ENCODE assay signal across 16 cellular contexts in genomic region chr22:38148252-38148651, GRCh38. TPM values are rescaled to one million over a fixed set of nuclear protein-coding genes. Genes with fewer than 3 reads are reported as not detected.
A peak's percentile ranks its signal among the peaks of the same experiment; 100 is the strongest.
DNase-seq lines count a peak whose midpoint lies in the region; ATAC-seq and TF ChIP-seq lines count a peak whose summit lies in the region.
"Had no signal": no experiment of that assay in that cellular context is flagged by ENCODE, and none has a peak within 500 bp of the region (broad histone marks: within the 10 kb centered on the region; RNA-seq: fewer than 3 reads in every experiment).

No MANE protein-coding gene starts in this region.

- no peak overlapping the region for H4K8ac ChIP-seq in mesendoderm (ENCODE audit: low read depth, low read length)

- H3K4me3 ChIP-seq in cardiac fibroblast (replicated peaks in 1 of 2; ENCODE audit: low read depth in 2 of 2, low read length in 2 of 2) (no peak overlapping the region), mesendoderm (ENCODE audit: low read length) (no peak overlapping the region), right atrium auricular region (no peak overlapping the region)
- H3K4me3 ChIP-seq: prostate gland had no signal

- H3K36me3 ChIP-seq in mesendoderm (ENCODE audit: control insufficient read depth, insufficient read depth, low read length) (no peaks in the 10 kb centered on the region), right atrium auricular region (peaks cover 3% of the 10 kb centered on the region)
- H3K36me3 ChIP-seq: prostate gland had no signal

- BruUV-seq in Calu3 (replicated peaks; lab: Mats Ljungman, UMichigan) = no TSS peak

- intact Hi-C loops in Calu3 (cut with micrococcal nuclease; ENCODE audit: unreplicated experiment) = no loop called here

- H3K4me1 ChIP-seq in mesendoderm (ENCODE audit: control insufficient read depth, low read depth, low read length) (no peaks in the 10 kb centered on the region), right atrium auricular region (no peaks in the 10 kb centered on the region)
- H3K4me1 ChIP-seq: prostate gland had no signal

- no peak overlapping the region for H3K18ac ChIP-seq in mesendoderm (ENCODE audit: low read length)

- WGBS in mesendoderm (ENCODE audit: extremely low coverage, insufficient coverage, low lambda C conversion rate) = no CpG with 5 or more reads among the region's 5 CpGs

- ATAC-seq in GM19351 (IDR thresholded peaks at IDR 0.05; ENCODE audit: unreplicated experiment) = no peak
- no peak for ATAC-seq in HG02610 (IDR thresholded peaks at IDR 0.05; ENCODE audit: unreplicated experiment)

- TF ChIP-seq CTCF in Calu3 (IDR thresholded peaks at IDR 0.05; ENCODE audit: unreplicated experiment) (no peak), cardiac fibroblast (IDR thresholded peaks at IDR 0.05; ENCODE audit: low read depth, low read length) (no peak), right atrium auricular region (IDR thresholded peaks at IDR 0.05) (no peak)

- H3K27ac Mint-ChIP-seq in Calu3 (ENCODE audit: unreplicated experiment) = peak overlapping the region; percentile 46

- H3K9me3 Mint-ChIP-seq in Calu3 (ENCODE audit: low read depth, unreplicated experiment) = peaks cover 6% of the 10 kb centered on the region

- H4K5ac ChIP-seq in mesendoderm (ENCODE audit: low read length) = no peak overlapping the region

- H3K4me3 Mint-ChIP-seq in Calu3 (ENCODE audit: low read depth, unreplicated experiment) = no peak overlapping the region

- no peaks in the 10 kb centered on the region for H3K27me3 Mint-ChIP-seq in Calu3 (ENCODE audit: unreplicated experiment)

- DNase-seq in Calu3 (no peak), LHCN-M2 (ENCODE audit: low read depth) (peak; percentile 44), cardiac fibroblast (ENCODE audit: low read depth in 2 of 2) (peak; percentile 39 to 43), mesendoderm (peak; percentile 30), right atrium auricular region (ENCODE audit: low spot score) (no peak), activated gamma-delta T cell treated with Interleukin-2 at 50 U/mL for 16 hours (no peak)
- DNase-seq: activated CD4-positive, alpha-beta T cell treated with anti-CD3 and anti-CD28 coated beads for 48 hours; activated naive CD4-positive, alpha-beta T cell; dermis blood vessel endothelial cell; midbrain; NCI-H1105 treated with DMSO at 0.1 percent for 48 hours; NCI-H526; stimulated activated CD4-positive, alpha-beta T cell treated with anti-CD3 and anti-CD28 coated beads, Interleukin-4, amount 100 ng/mL, for 1 hour had no signal

- H3K27ac ChIP-seq in mesendoderm (ENCODE audit: low read depth, low read length) (no peak overlapping the region), right atrium auricular region (no peak overlapping the region)
- H3K27ac ChIP-seq: prostate gland had no signal

- no peak overlapping the region for H2AK5ac ChIP-seq in mesendoderm (ENCODE audit: low read length)

- H3K4me1 Mint-ChIP-seq in Calu3 (ENCODE audit: low read depth, unreplicated experiment) = peaks cover 30% of the 10 kb centered on the region

- H3K79me2 ChIP-seq in mesendoderm (ENCODE audit: control insufficient read depth, insufficient read depth, low read length) = no peaks in the 10 kb centered on the region

- no peak overlapping the region for H3K9ac ChIP-seq in mesendoderm (ENCODE audit: low read length)

- H3K36me3 Mint-ChIP-seq in Calu3 (ENCODE audit: insufficient read depth, unreplicated experiment) = peaks cover 14% of the 10 kb centered on the region

- H2BK5ac ChIP-seq in mesendoderm (ENCODE audit: low read length) = no peak overlapping the region

- H2BK120ac ChIP-seq in mesendoderm (ENCODE audit: low read depth, low read length) = no peak overlapping the region

- H3K4me2 ChIP-seq in mesendoderm (ENCODE audit: low read length) = no peak overlapping the region

- no peak overlapping the region for H3K23ac ChIP-seq in mesendoderm (ENCODE audit: low read length)

- no peak overlapping the region for H3K56ac ChIP-seq in mesendoderm (ENCODE audit: low read length)

- no peaks in the 10 kb centered on the region for H3K27me3 ChIP-seq in mesendoderm (ENCODE audit: insufficient read depth, low read length, poor library complexity)
- no peaks in the 10 kb centered on the region for H3K27me3 ChIP-seq in right atrium auricular region

- H3K4ac ChIP-seq in mesendoderm (ENCODE audit: low read depth, low read length) = no peak overlapping the region

- H3K9me3 ChIP-seq in right atrium auricular region = no peaks in the 10 kb centered on the region
- H3K9me3 ChIP-seq: prostate gland had no signal

- CTCF ChIA-PET in Calu3 (lab: Charles Lee) = no interaction called here

- no peaks in the 10 kb centered on the region for H3K79me1 ChIP-seq in mesendoderm (ENCODE audit: low read length)

- H2BK15ac ChIP-seq in mesendoderm (replicated peaks; ENCODE audit: low read depth) = no peak overlapping the region

RNA-seq across cellular contexts. Expression of gene PLA2G6, which starts 33.4 kb away (rescaled TPM):
- total RNA-seq in Calu3 (2022) (43.5 and 44.0 TPM in 2 replicates), LHCN-M2 (2014; rRNA removed) (6.1 and 13.3 TPM in 2 replicates), right atrium auricular region (10 to 100 TPM in 1 of 2 donors, 1 to 10 TPM in 1; 9.0 to 15.6 TPM)
- 3.7 TPM for polyA plus RNA-seq in LHCN-M2 (2012)
- polyA plus RNA-seq in mesendoderm (2013, experiment 1 of 2) = 2.4 TPM
- 2.4 TPM for polyA plus RNA-seq in mesendoderm (2013, experiment 2 of 2)

RNA-seq across cellular contexts. Expression of gene BAIAP2L2, which starts 37.8 kb away (rescaled TPM):
- total RNA-seq in Calu3 (2022) = 51.2 and 68.2 TPM in 2 replicates
- 0.06 and 0.13 TPM in 2 replicates for total RNA-seq in LHCN-M2 (2014; rRNA removed)
- polyA plus RNA-seq in LHCN-M2 (2012) = 0.16 TPM
- 3.9 TPM for polyA plus RNA-seq in mesendoderm (2013, experiment 1 of 2)
- 4.0 TPM for polyA plus RNA-seq in mesendoderm (2013, experiment 2 of 2)
- under 1 TPM in 1 of 2 donors, not detected in 1; 0.63 TPM for total RNA-seq in right atrium auricular region
- total RNA-seq: dermis blood vessel endothelial cell had no signal

RNA-seq across cellular contexts. Expression of gene MAFF, which starts 53.5 kb away (rescaled TPM):
- total RNA-seq in Calu3 (2022) (62.4 and 64.8 TPM in 2 replicates), LHCN-M2 (2014; rRNA removed) (29.3 and 31.7 TPM in 2 replicates), right atrium auricular region (10 to 100 TPM; 24.8 to 43.5 TPM)
- 14.2 TPM for polyA plus RNA-seq in LHCN-M2 (2012)
- 6.2 TPM for polyA plus RNA-seq in mesendoderm (2013, experiment 1 of 2)
- polyA plus RNA-seq in mesendoderm (2013, experiment 2 of 2) = 6.4 TPM

Comparison
In these comparisons a context has a peak if more than half of its experiments do, and no peak if none do; other contexts are left out.
1. DNase-seq: peak in LHCN-M2 (single experiment), cardiac fibroblast (2 of 2) and mesendoderm (single experiment); none in Calu3 (single experiment), right atrium auricular region (single experiment) and activated gamma-delta T cell treated with Interleukin-2 at 50 U/mL for 16 hours (single experiment).
2. RNA of gene BAIAP2L2, which starts 37.8 kb away (total RNA-seq): 51.2 to 68.2 TPM in Calu3; 0.63 TPM in right atrium auricular region and 0.06 to 0.13 TPM in LHCN-M2; every median in the first group is over 10 times any median in the second.